Comparison of ENCODE assay signal across 1 cellular context in the genomic region with DNA sequence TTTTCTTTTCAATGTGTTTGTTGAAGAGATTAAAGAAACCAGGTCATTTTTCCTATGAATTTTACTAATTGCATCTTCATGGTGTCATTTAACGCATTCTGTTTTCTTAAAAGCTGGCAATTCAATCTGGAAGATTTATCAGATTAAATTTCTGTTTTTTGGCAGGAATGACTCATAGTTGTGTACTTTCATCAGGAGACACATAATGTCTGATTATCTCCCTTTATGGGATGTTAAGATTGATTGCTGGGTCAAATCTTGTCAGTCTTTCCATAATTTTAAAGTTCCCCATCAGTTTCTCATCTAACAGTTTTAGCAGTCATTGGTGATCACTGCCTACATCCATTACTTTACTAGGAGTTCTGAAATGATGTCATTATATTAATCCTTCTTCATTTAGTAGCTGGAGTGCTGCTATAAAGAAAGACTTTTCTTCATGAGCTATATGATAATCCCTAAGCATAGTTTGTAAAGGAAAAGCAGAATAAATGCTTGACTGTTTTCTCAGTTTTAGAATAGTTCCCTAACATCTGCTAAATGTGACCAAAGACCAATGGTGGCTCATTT.
A peak's percentile ranks its signal among the peaks of the same experiment; 100 is the strongest.
TF ChIP-seq lines count a peak whose summit lies in the region.

No MANE protein-coding gene starts in this region.

TF ChIP-seq in HEK293, 187 proteins besides CTCF, POLR2A, EP300 and RAD21 (continued from another document):
- no peak for TF ChIP-seq ZBTB11 (tag by site-specific recombination; conservative IDR thresholded peaks at IDR 0.05; ENCODE audit: low read depth)
- TF ChIP-seq, protein P1, sequence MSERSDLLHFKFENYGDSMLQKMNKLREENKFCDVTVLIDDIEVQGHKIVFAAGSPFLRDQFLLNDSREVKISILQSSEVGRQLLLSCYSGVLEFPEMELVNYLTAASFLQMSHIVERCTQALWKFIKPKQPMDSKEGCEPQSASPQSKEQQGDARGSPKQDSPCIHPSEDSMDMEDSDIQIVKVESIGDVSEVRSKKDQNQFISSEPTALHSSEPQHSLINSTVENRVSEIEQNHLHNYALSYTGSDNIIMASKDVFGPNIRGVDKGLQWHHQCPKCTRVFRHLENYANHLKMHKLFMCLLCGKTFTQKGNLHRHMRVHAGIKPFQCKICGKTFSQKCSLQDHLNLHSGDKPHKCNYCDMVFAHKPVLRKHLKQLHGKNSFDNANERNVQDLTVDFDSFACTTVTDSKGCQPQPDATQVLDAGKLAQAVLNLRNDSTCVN (tag by site-specific recombination; optimal IDR thresholded peaks at IDR 0.05) = no peak
- no peak for TF ChIP-seq RBAK (tag by site-specific recombination; IDR thresholded peaks at IDR 0.05)
- no peak for TF ChIP-seq ZNF670 (tag by site-specific recombination; IDR thresholded peaks at IDR 0.05; ENCODE audit: low read depth)
- no peak for TF ChIP-seq ZNF449 (tag by site-specific recombination; IDR thresholded peaks at IDR 0.05)
- no peak for TF ChIP-seq ZNF768 (tag by site-specific recombination; IDR thresholded peaks at IDR 0.05)
- TF ChIP-seq BCL11A (tag by site-specific recombination; IDR thresholded peaks at IDR 0.05; ENCODE audit: low read depth) = peak; percentile 28; the same call in 1 of the 2 replicates
